In the genomic region with DNA sequence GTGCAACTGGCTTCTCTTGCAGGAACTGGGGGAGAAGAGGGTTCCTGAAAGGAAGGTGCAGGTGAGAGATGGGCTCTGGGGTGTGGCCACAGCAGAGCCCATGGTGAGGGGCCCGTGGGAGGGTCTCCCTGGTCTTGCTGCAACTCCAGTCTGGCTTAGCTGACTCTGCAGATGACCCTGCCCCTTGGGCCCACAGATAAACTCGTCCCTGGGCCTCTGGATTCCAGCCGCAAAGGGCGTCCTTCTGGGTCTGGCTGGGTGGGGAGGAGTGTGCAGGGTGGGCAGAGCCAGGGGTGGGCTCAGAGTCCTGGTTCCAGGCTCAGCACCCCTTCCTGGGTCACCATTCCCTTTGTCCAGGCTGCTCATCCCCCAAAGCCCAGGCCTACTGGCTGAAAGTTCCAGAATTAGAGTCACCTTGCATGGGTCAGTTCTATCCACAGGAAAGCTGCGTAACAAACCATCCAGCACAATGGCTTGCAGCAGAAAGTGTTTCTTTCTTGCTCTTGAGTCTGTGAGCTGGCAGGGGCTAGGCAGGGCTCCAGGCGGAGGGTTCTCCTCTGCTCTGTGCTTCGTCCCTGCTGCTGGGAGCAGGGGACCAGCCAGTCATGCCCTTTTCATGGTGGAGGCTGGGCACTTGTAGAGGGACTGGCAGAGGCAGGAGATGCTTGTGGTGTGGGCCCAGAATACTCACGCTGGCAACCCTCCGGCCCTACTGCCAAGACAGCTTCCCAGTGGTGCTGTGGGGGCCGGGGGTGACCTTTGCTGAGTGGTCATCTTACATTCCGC, we compare ENCODE assay signal across 27 cellular contexts. TPM values are rescaled to one million over a fixed set of nuclear protein-coding genes. Genes with fewer than 3 reads are reported as not detected.
"Had no signal": no experiment of that assay in that cellular context is flagged by ENCODE, and none has a peak within 500 bp of the region (broad histone marks: within the 10 kb centered on the region; RNA-seq: fewer than 3 reads in every experiment).

No MANE protein-coding gene starts in this region.

- DNase-seq: hippocampal formation; immature natural killer cell; kidney; left colon; lower lobe of right lung; mammary epithelial cell; mesendoderm; naive B cell; natural killer cell; nephron progenitor cell; ovary; stimulated activated CD4-positive, alpha-beta T cell treated with anti-CD3 and anti-CD28 coated beads, Interleukin-12 subunit alpha, Interleukin-12 subunit beta, amount 100 ng/mL, for 4 hours; stimulated activated CD4-positive, alpha-beta T cell treated with anti-CD3 and anti-CD28 coated beads, Interleukin-15, amount 100 ng/mL, for 24 hours; stimulated activated CD4-positive, alpha-beta T cell treated with anti-CD3 and anti-CD28 coated beads, Interleukin-2, amount 100 ng/mL, for 24 hours; stimulated activated CD4-positive, alpha-beta T cell treated with anti-CD3 and anti-CD28 coated beads, Interleukin-4, amount 100 ng/mL, for 1 hour; stimulated activated naive CD4-positive, alpha-beta T cell; transverse colon; upper lobe of left lung had no signal

- H3K36me3 ChIP-seq: left lung, lower lobe of right lung, neural progenitor cell, ovary, right atrium auricular region, suprapubic skin, transverse colon, upper lobe of left lung, vagina had no signal

- H3K9ac ChIP-seq: neural progenitor cell had no signal

- H3K27me3 ChIP-seq: ovary, right atrium auricular region, vagina had no signal

- H3K4me3 ChIP-seq: left lung, lower lobe of right lung, neural progenitor cell, ovary, right atrium auricular region, skin epidermis, suprapubic skin, transverse colon, upper lobe of left lung, vagina had no signal

- H3K9me3 ChIP-seq: lower lobe of right lung had no signal

- H2AFZ ChIP-seq: neural progenitor cell had no signal

- ATAC-seq: left colon; left lung; lower lobe of right lung; natural killer cell; sciatic nerve; stimulated activated effector memory CD8-positive, alpha-beta T cell treated with anti-CD3 and anti-CD28 coated beads, Interleukin-12 subunit alpha, Interleukin-12 subunit beta, amount 100 ng/mL, for 72 hours had no signal

- H3K27ac ChIP-seq: left lung, lower lobe of right lung, neural progenitor cell, ovary, right atrium auricular region, skin epidermis, suprapubic skin, transverse colon, upper lobe of left lung, vagina had no signal

- H3K4me1 ChIP-seq: left lung, lower lobe of right lung, right atrium auricular region, transverse colon had no signal

RNA-seq across cellular contexts. Expression of a gene that starts 43.5 kb away (rescaled TPM):
- total RNA-seq: mononuclear cell, natural killer cell had no signal
- polyA plus RNA-seq: immature natural killer cell had no signal
